In genomic region chr11:77130763-77131513, GRCh38 we compare ENCODE assay signal across 15 cellular contexts. TPM values are rescaled to one million over a fixed set of nuclear protein-coding genes. Genes with fewer than 3 reads are reported as not detected.
DNase-seq lines count a peak whose midpoint lies in the region; ATAC-seq and TF ChIP-seq lines count a peak whose summit lies in the region.
"Had no signal": no experiment of that assay in that cellular context is flagged by ENCODE, and none has a peak within 500 bp of the region (broad histone marks: within the 10 kb centered on the region; RNA-seq: fewer than 3 reads in every experiment).

No MANE protein-coding gene starts in this region.

- intact Hi-C loops in activated naive CD4-positive, alpha-beta T cell treated with anti-CD3 and anti-CD28 coated beads for 36 hours (cut with micrococcal nuclease): no loop called here

- no peak for ATAC-seq in HG03095 (IDR thresholded peaks at IDR 0.05; ENCODE audit: unreplicated experiment)
- ATAC-seq: activated T-cell treated with anti-CD3 and anti-CD28 coated beads, Interleukin-2, amount 50 U/mL, for 72 hours had no signal

- H3K27ac Mint-ChIP-seq in activated naive CD4-positive, alpha-beta T cell treated with anti-CD3 and anti-CD28 coated beads for 36 hours: no peak overlapping the region
- H3K27ac Mint-ChIP-seq: activated T-cell treated with anti-CD3 and anti-CD28 coated beads, Interleukin-2, amount 50 U/mL, for 72 hours had no signal

- no peaks in the 10 kb centered on the region for H3K27me3 Mint-ChIP-seq in activated naive CD4-positive, alpha-beta T cell treated with anti-CD3 and anti-CD28 coated beads for 36 hours (ENCODE audit: low read depth)

- CTCF ChIA-PET in activated naive CD4-positive, alpha-beta T cell treated with anti-CD3 and anti-CD28 coated beads for 36 hours (lab: Charles Lee): interaction anchor here (0.5 to 5.4 kb wide), 3 partner anchors 56 to 415 kb away, joined by 3 to 87 read pairs (median 3); no protein-coding TSS in a partner anchor

- H3K36me3 Mint-ChIP-seq in activated naive CD4-positive, alpha-beta T cell treated with anti-CD3 and anti-CD28 coated beads for 36 hours (ENCODE audit: low read depth): no peaks in the 10 kb centered on the region

- H3K4me1 Mint-ChIP-seq in activated naive CD4-positive, alpha-beta T cell treated with anti-CD3 and anti-CD28 coated beads for 36 hours (ENCODE audit: low read depth): peaks cover 6% of the 10 kb centered on the region

- TF ChIP-seq CTCF in AG10803 (conservative IDR thresholded peaks at IDR 0.05; ENCODE audit: low read length): no peak

- peak; percentile 49 for DNase-seq in AG10803 (ENCODE audit: low read depth)
- peak; percentile 62 for DNase-seq in NCI-H446 treated with DMSO at 0.1 percent for 48 hours (lab: John Stamatoyannopoulos, UW)
- peak; percentile 39 for DNase-seq in fibroblast of peridontal ligament (ENCODE audit: extremely low read depth)
- DNase-seq in mucosa of gallbladder (ENCODE audit: low spot score): peak; percentile 62
- no peak for DNase-seq in OCI-M2 (lab: John Stamatoyannopoulos, UW; ENCODE audit: unreplicated experiment)
- no peak for DNase-seq in activated naive CD4-positive, alpha-beta T cell treated with anti-CD3 and anti-CD28 coated beads for 36 hours
- DNase-seq in NCI-H2227 treated with DMSO at 0.1 percent for 48 hours (lab: John Stamatoyannopoulos, UW): no peak
- DNase-seq: activated CD4-positive, CD25-positive, alpha-beta regulatory T cell treated with anti-CD3 and anti-CD28 coated beads, Interleukin-2, amount 50 U/mL, for 72 hours; activated T-cell treated with anti-CD3 and anti-CD28 coated beads, Interleukin-2, amount 50 U/mL, for 72 hours; AML-193; NCI-H1436 treated with DMSO at 0.1 percent for 48 hours had no signal

- no peak overlapping the region for H3K4me3 ChIP-seq in AG10803 (ENCODE audit: low read length)
- H3K4me3 ChIP-seq: esophagus muscularis mucosa had no signal

- no peaks in the 10 kb centered on the region for H3K9me3 Mint-ChIP-seq in activated naive CD4-positive, alpha-beta T cell treated with anti-CD3 and anti-CD28 coated beads for 36 hours
- H3K9me3 Mint-ChIP-seq: activated T-cell treated with anti-CD3 and anti-CD28 coated beads, Interleukin-2, amount 50 U/mL, for 72 hours; neural crest cell had no signal

- H3K4me3 Mint-ChIP-seq in activated naive CD4-positive, alpha-beta T cell treated with anti-CD3 and anti-CD28 coated beads for 36 hours: no peak overlapping the region
- H3K4me3 Mint-ChIP-seq: activated T-cell treated with anti-CD3 and anti-CD28 coated beads, Interleukin-2, amount 50 U/mL, for 72 hours; neural crest cell had no signal

RNA-seq across cellular contexts. Expression of gene MYO7A, which starts 2.9 kb away (rescaled TPM):
- 21.0 TPM for total RNA-seq in mucosa of gallbladder
- not detected for total RNA-seq in activated naive CD4-positive, alpha-beta T cell treated with anti-CD3 and anti-CD28 coated beads for 36 hours

RNA-seq across cellular contexts. Expression of gene OMP, which starts 28.3 kb away (rescaled TPM):
- total RNA-seq in mucosa of gallbladder: 10.4 TPM
- total RNA-seq in activated naive CD4-positive, alpha-beta T cell treated with anti-CD3 and anti-CD28 coated beads for 36 hours: not detected
- total RNA-seq: activated T-cell treated with anti-CD3 and anti-CD28 coated beads, Interleukin-2, amount 50 U/mL, for 72 hours; esophagus muscularis mucosa; kidney epithelial cell; neural crest cell had no signal

Comparison
In these comparisons a context has a peak if more than half of its experiments do, and no peak if none do; other contexts are left out.
1. DNase-seq: peak in AG10803 (single experiment), NCI-H446 treated with DMSO at 0.1 percent for 48 hours (single experiment), fibroblast of peridontal ligament (single experiment) and mucosa of gallbladder (single experiment); none in OCI-M2 (single experiment), activated naive CD4-positive, alpha-beta T cell treated with anti-CD3 and anti-CD28 coated beads for 36 hours (single experiment) and NCI-H2227 treated with DMSO at 0.1 percent for 48 hours (single experiment).
2. RNA of gene MYO7A, which starts 2.9 kb away (total RNA-seq): 21.0 TPM in mucosa of gallbladder (single experiment); not detected in activated naive CD4-positive, alpha-beta T cell treated with anti-CD3 and anti-CD28 coated beads for 36 hours; every median in the first group is over 10 times any median in the second.
3. RNA of gene OMP, which starts 28.3 kb away (total RNA-seq): 10.4 TPM in mucosa of gallbladder (single experiment); not detected in activated naive CD4-positive, alpha-beta T cell treated with anti-CD3 and anti-CD28 coated beads for 36 hours; every median in the first group is over 10 times any median in the second.